Comparison of ENCODE assay signal across 29 cellular contexts in the genomic region with DNA sequence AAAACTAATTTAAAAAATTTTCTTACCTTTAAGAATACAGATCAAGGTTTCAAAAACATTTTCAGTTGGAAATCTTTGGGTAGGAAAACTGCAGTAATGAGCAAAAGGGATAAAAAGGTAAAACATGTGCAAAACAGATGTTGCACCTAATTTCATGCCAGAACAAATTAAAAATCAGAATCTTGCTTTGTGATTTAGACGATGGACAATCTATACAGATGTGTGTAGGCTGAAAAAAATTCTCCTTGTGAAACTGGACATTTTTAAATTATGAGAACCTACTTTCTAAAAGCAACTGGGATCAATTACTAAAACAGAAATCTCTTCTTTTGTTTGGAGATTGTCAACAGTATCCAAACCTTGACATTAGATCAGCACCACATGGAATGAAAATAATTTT.
"Had no signal": no experiment of that assay in that cellular context is flagged by ENCODE, and none has a peak within 500 bp of the region (broad histone marks: within the 10 kb centered on the region; RNA-seq: fewer than 3 reads in every experiment).

No MANE protein-coding gene starts in this region.

- H3K4me3 Mint-ChIP-seq: activated CD4-positive, alpha-beta memory T cell treated with anti-CD3 and anti-CD28 coated beads, Interleukin-2, amount 10 ng/mL, durations not matched to agents 7 days and 5 days; activated CD4-positive, alpha-beta T cell treated with anti-CD3 and anti-CD28 coated beads for 36 hours; activated naive CD8-positive, alpha-beta T cell treated with anti-CD3 and anti-CD28 coated beads, Interleukin-2, amount 50 U/mL, for 24 hours; T-helper 17 cell had no signal

- H3K36me3 ChIP-seq: ascending aorta, MG63, Peyer's patch, SJCRH30 had no signal

- H3K4me3 ChIP-seq: ascending aorta, body of pancreas, MG63, Peyer's patch, SJCRH30 had no signal

- ATAC-seq: activated CD4-positive, alpha-beta T cell treated with anti-CD3 and anti-CD28 coated beads for 36 hours; activated naive CD4-positive, alpha-beta T cell treated with anti-CD3 and anti-CD28 coated beads, Interleukin-2, amount 50 U/mL, for 72 hours; activated naive CD8-positive, alpha-beta T cell treated with anti-CD3 and anti-CD28 coated beads, Interleukin-2, amount 50 U/mL, for 24 hours; body of pancreas; T-helper 17 cell had no signal

- DNase-seq: activated CD4-positive, alpha-beta memory T cell treated with anti-CD3 and anti-CD28 coated beads, Interleukin-2, amount 10 ng/mL, durations not matched to agents 7 days and 5 days; activated CD4-positive, alpha-beta T cell treated with anti-CD3 and anti-CD28 coated beads for 36 hours; activated CD4-positive, alpha-beta T cell treated with anti-CD3 and anti-CD28 coated beads, Interleukin-2, amount 50 U/mL, for 1 hour; activated naive CD8-positive, alpha-beta T cell treated with anti-CD3 and anti-CD28 coated beads, Interleukin-2, amount 50 U/mL, for 24 hours; activated T-cell treated with anti-CD3 and anti-CD28 coated beads for 4 hours; amniotic stem cell; body of pancreas; central memory CD4-positive, alpha-beta T cell; MG63; MV-4-11; NCI-H1092 treated with DMSO at 0.1 percent for 48 hours; NCI-H1417 treated with DMSO at 0.1 percent for 48 hours; NCI-H1694; NCI-H2029; NCI-H2107; NCI-H345; NCI-H510A; NCI-H526 treated with DMSO at 0.1 percent for 48 hours; NCI-H82; NK-92 treated with Interleukin-12 subunit alpha and Interleukin-12 subunit beta, amount 100 ng/mL, for 24 hours; OCI-M1; Peyer's patch; Right ventricle myocardium superior; SJCRH30; T-helper 17 cell had no signal

- H3K27me3 Mint-ChIP-seq: activated CD4-positive, alpha-beta memory T cell treated with anti-CD3 and anti-CD28 coated beads, Interleukin-2, amount 10 ng/mL, durations not matched to agents 7 days and 5 days; activated CD4-positive, alpha-beta T cell treated with anti-CD3 and anti-CD28 coated beads for 36 hours; activated naive CD8-positive, alpha-beta T cell treated with anti-CD3 and anti-CD28 coated beads, Interleukin-2, amount 50 U/mL, for 24 hours; T-helper 17 cell had no signal

- H3K9me3 ChIP-seq: ascending aorta, body of pancreas, MG63, Peyer's patch, SJCRH30 had no signal

- H3K27ac ChIP-seq: ascending aorta, body of pancreas, Peyer's patch, RWPE1, SJCRH30, VCaP had no signal

- H3K9me3 Mint-ChIP-seq: activated naive CD8-positive, alpha-beta T cell treated with anti-CD3 and anti-CD28 coated beads, Interleukin-2, amount 50 U/mL, for 24 hours had no signal

- H3K27me3 ChIP-seq: ascending aorta, body of pancreas, MG63, Peyer's patch, SJCRH30 had no signal

- H3K27ac Mint-ChIP-seq: activated CD4-positive, alpha-beta memory T cell treated with anti-CD3 and anti-CD28 coated beads, Interleukin-2, amount 10 ng/mL, durations not matched to agents 7 days and 5 days; activated CD4-positive, alpha-beta T cell treated with anti-CD3 and anti-CD28 coated beads for 36 hours; activated naive CD8-positive, alpha-beta T cell treated with anti-CD3 and anti-CD28 coated beads, Interleukin-2, amount 50 U/mL, for 24 hours; T-helper 17 cell had no signal

- H3K4me1 ChIP-seq: ascending aorta, body of pancreas, Peyer's patch had no signal
